2 cellular contexts compared by ENCODE assay signal in the genomic region with DNA sequence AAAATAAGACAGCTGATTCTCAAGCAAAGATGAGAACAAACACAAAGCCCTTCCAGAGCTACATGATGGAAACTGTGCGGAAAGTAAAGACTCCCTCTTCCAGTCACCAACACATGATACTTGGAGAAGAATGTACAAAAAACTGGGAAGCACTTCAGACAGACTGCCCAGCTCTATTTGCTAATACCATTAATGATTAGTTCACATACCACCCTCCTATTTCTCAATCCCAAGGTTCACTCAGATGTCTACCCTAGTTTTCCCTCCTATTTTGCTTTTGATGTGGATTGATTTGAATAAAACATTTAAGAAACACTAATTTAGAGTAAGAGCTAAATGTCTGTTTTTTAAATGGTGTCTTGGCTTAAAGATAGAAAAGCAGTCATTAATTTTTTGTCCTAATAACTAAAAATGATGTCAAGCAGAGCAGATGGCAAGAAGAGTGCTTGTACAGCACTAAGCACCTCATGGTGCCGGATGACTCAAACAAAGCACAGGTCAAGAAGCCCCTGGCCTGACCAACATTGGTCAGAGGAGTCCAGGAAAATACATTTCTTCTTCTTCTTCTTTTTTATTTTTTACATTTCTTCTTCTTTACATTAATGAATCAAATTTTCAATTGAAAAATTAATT.
TF ChIP-seq lines count a peak whose summit lies in the region.

No MANE protein-coding gene starts in this region.

TF ChIP-seq in A549, 52 proteins besides CTCF, POLR2A, EP300 and RAD21 (continued from another document):
- TF ChIP-seq HOXB13 (CRISPR knock-in tag; IDR thresholded peaks at IDR 0.05; ENCODE audit: low read depth) (no peak), CEBPB (IDR thresholded peaks at IDR 0.05) (peak; percentile 76 to 93), GATA3 (IDR thresholded peaks at IDR 0.05; ENCODE audit: borderline replicate concordance) (peak; percentile 77), RCOR1 (IDR thresholded peaks at IDR 0.05; ENCODE audit: low read depth, low read length) (no peak), JUN (IDR thresholded peaks at IDR 0.05) (peak; percentile 37 to 64; a peak in 2 of 5 replicates)
- TF ChIP-seq, protein P1, sequence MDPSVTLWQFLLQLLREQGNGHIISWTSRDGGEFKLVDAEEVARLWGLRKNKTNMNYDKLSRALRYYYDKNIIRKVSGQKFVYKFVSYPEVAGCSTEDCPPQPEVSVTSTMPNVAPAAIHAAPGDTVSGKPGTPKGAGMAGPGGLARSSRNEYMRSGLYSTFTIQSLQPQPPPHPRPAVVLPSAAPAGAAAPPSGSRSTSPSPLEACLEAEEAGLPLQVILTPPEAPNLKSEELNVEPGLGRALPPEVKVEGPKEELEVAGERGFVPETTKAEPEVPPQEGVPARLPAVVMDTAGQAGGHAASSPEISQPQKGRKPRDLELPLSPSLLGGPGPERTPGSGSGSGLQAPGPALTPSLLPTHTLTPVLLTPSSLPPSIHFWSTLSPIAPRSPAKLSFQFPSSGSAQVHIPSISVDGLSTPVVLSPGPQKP (IDR thresholded peaks at IDR 0.05; ENCODE audit: low read depth, low read length) = no peak
- TF ChIP-seq, protein P2, sequence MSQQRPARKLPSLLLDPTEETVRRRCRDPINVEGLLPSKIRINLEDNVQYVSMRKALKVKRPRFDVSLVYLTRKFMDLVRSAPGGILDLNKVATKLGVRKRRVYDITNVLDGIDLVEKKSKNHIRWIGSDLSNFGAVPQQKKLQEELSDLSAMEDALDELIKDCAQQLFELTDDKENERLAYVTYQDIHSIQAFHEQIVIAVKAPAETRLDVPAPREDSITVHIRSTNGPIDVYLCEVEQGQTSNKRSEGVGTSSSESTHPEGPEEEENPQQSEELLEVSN (IDR thresholded peaks at IDR 0.05; ENCODE audit: borderline replicate concordance, low read depth) = peak; percentile 23; the same call in 1 of the 2 replicates
- TF ChIP-seq, protein P3, sequence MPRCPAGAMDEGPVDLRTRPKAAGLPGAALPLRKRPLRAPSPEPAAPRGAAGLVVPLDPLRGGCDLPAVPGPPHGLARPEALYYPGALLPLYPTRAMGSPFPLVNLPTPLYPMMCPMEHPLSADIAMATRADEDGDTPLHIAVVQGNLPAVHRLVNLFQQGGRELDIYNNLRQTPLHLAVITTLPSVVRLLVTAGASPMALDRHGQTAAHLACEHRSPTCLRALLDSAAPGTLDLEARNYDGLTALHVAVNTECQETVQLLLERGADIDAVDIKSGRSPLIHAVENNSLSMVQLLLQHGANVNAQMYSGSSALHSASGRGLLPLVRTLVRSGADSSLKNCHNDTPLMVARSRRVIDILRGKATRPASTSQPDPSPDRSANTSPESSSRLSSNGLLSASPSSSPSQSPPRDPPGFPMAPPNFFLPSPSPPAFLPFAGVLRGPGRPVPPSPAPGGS (IDR thresholded peaks at IDR 0.05) = peak; percentile 31; the same call in 1 of the 3 replicates

TF ChIP-seq in HepG2, 621 proteins besides CTCF, POLR2A, EP300 and RAD21 (continued from another document):
- TF ChIP-seq, protein P4, sequence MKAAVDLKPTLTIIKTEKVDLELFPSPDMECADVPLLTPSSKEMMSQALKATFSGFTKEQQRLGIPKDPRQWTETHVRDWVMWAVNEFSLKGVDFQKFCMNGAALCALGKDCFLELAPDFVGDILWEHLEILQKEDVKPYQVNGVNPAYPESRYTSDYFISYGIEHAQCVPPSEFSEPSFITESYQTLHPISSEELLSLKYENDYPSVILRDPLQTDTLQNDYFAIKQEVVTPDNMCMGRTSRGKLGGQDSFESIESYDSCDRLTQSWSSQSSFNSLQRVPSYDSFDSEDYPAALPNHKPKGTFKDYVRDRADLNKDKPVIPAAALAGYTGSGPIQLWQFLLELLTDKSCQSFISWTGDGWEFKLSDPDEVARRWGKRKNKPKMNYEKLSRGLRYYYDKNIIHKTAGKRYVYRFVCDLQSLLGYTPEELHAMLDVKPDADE (CRISPR knock-in tag; IDR thresholded peaks at IDR 0.05) = no peak
- TF ChIP-seq, protein P5, sequence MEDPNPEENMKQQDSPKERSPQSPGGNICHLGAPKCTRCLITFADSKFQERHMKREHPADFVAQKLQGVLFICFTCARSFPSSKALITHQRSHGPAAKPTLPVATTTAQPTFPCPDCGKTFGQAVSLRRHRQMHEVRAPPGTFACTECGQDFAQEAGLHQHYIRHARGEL (CRISPR knock-in tag; IDR thresholded peaks at IDR 0.05) = no peak
- TF ChIP-seq CEBPB (IDR thresholded peaks at IDR 0.05; ENCODE audit: borderline replicate concordance, low read depth, low read length) (peak; percentile 70; the same call in 1 of the 2 replicates), SATB2 (CRISPR knock-in tag; IDR thresholded peaks at IDR 0.05) (peak; percentile 72; the same call in 1 of the 2 replicates), HNF4A (CRISPR knock-in tag; IDR thresholded peaks at IDR 0.05) (0 out of 2 replicates have a peak, but pooled peaks have one; percentile 24), SMARCC2 (IDR thresholded peaks at IDR 0.05) (no peak)
